Comparison of ENCODE assay signal across 1 cellular context in the genomic region with DNA sequence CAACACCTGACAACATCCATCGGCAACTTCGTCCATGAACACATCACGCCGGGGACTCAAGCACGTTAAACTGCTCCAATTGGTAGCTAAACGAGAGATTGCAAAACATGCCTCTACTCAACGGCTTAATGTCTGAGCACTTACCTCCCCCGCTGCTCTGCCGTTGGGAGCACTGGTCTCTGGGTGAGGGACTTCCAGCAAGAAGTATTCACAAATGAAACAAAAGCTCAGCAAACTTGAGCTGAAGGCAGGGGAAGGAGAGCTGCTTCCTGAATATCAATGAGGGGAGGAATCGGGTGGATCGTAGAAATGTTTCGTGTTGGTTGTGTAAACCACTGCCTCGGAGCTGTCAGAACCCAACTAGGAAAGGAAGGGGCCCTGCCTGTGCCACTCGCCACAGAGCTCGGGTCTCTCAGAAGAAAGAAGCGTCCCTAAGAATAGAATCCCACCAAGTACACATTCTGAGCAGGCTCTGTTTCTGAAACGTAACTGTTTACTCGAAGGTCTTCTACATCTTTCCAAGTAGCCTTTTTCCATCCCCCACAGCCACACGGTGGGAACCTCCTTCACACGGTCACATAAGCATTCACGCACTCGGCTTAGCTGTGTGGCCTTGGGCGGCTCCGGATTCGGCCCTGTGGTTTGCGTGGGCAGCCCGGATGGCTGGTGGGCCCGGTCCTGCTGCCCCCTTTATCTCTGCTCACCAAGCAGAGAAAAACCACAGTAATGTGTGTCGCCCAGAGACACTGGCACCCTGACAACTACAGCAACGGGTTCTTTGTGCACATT.
TF ChIP-seq lines count a peak whose summit lies in the region.

A gene (minus strand): TSS at position 216 of the 789 bp plus-strand sequence. CDS start 524 bp downstream, outside the sequence.

TF ChIP-seq in GM12878, 131 proteins besides CTCF, POLR2A, EP300 and RAD21 (continued from another document):
- TF ChIP-seq, protein P1, sequence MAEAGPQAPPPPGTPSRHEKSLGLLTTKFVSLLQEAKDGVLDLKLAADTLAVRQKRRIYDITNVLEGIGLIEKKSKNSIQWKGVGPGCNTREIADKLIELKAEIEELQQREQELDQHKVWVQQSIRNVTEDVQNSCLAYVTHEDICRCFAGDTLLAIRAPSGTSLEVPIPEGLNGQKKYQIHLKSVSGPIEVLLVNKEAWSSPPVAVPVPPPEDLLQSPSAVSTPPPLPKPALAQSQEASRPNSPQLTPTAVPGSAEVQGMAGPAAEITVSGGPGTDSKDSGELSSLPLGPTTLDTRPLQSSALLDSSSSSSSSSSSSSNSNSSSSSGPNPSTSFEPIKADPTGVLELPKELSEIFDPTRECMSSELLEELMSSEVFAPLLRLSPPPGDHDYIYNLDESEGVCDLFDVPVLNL (IDR thresholded peaks at IDR 0.05; ENCODE audit: low read depth, low read length) = no peak
- TF ChIP-seq SMARCA5 (IDR thresholded peaks at IDR 0.05) = no peak
- TF ChIP-seq, protein P2, sequence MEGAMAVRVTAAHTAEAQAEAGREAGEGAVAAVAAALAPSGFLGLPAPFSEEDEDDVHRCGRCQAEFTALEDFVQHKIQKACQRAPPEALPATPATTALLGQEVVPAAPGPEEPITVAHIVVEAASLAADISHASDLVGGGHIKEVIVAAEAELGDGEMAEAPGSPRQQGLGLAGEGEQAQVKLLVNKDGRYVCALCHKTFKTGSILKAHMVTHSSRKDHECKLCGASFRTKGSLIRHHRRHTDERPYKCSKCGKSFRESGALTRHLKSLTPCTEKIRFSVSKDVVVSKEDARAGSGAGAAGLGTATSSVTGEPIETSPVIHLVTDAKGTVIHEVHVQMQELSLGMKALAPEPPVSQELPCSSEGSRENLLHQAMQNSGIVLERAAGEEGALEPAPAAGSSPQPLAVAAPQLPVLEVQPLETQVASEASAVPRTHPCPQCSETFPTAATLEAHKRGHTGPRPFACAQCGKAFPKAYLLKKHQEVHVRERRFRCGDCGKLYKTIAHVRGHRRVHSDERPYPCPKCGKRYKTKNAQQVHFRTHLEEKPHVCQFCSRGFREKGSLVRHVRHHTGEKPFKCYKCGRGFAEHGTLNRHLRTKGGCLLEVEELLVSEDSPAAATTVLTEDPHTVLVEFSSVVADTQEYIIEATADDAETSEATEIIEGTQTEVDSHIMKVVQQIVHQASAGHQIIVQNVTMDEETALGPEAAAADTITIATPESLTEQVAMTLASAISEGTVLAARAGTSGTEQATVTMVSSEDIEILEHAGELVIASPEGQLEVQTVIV (IDR thresholded peaks at IDR 0.05; ENCODE audit: borderline replicate concordance, partially characterized antibody) = no peak
